ENCODE assay signal across 8 cellular contexts in the genomic region with DNA sequence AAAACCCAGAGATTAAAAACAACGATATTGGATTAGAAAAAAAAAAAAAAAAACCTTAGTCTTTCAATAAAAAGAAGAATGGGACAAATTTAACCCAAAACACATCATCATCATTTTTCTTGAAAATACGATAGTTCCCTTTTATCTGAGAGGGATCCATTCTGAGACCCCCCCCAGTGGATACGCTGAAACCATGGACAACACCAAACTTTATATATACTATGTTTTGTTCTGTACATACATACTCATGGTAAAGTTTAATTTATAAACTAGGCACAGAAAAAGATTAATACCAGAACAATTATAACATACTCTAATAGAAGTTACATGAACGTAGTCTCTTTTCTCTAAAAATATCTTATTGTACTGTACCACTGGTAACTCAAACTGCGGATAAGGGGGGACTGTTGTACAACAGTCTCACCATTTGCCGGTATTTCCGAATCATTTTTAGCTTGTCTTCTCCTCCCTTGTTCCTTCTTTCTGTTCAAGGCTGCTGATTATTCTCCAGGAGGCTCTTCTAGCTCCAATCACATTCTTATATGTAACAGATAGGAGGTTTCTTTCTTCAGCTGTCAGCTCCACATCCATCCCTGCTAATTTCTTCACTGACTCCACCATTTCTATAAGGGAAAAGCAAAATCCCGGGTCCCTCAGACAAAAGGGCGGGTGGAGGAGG. TPM values are rescaled to one million over a fixed set of nuclear protein-coding genes. Genes with fewer than 3 reads are reported as not detected.
DNase-seq lines count a peak whose midpoint lies in the region; TF ChIP-seq lines count a peak whose summit lies in the region.

No MANE protein-coding gene starts in this region.

- no peaks in the 10 kb centered on the region for H3K36me3 ChIP-seq in Caco-2 (ENCODE audit: control insufficient read depth, insufficient read depth, low read length)
- H3K36me3 ChIP-seq in esophagus squamous epithelium: peaks cover 0 to 30% (median 0%) of the 10 kb centered on the region in 3 donors
- no peaks in the 10 kb centered on the region for H3K36me3 ChIP-seq in parathyroid adenoma (ENCODE audit: control insufficient read depth, insufficient read depth, low read length)

- H3K27ac ChIP-seq in esophagus squamous epithelium (peak overlapping the region; percentile 72 to 93 (median 84)), parathyroid adenoma (peak overlapping the region; percentile 92)

- H3K9ac ChIP-seq in parathyroid adenoma: peak overlapping the region; percentile 70

- TF ChIP-seq CTCF in Caco-2 (IDR thresholded peaks at IDR 0.05; ENCODE audit: insufficient read depth in 1 of 2, low read depth in 1 of 2, low read length in 1 of 2, severe bottlenecking in 1 of 2, unreplicated experiment in 1 of 2) (no peak), esophagus squamous epithelium (IDR thresholded peaks at IDR 0.05) (no peak), parathyroid adenoma (IDR thresholded peaks at IDR 0.05) (no peak), GM10266 (IDR thresholded peaks at IDR 0.05; ENCODE audit: control insufficient read depth, insufficient read depth, low read depth, missing control alignments) (no peak)

- peaks cover 6% of the 10 kb centered on the region for H3K36me3 Mint-ChIP-seq in Caco-2 (ENCODE audit: insufficient read depth, unreplicated experiment)

- H3K27me3 ChIP-seq in Caco-2 (replicated peaks; ENCODE audit: control insufficient read depth, insufficient read depth, low read length): no peaks in the 10 kb centered on the region
- H3K27me3 ChIP-seq in esophagus squamous epithelium: no peaks in the 10 kb centered on the region
- no peaks in the 10 kb centered on the region for H3K27me3 ChIP-seq in parathyroid adenoma (ENCODE audit: control insufficient read depth, insufficient read depth, low read length)

- no peak overlapping the region for H3K4me2 ChIP-seq in parathyroid adenoma (ENCODE audit: low read length)

- H3K4me3 Mint-ChIP-seq in Caco-2 (ENCODE audit: unreplicated experiment): peak overlapping the region; percentile 79

- peaks cover 13% of the 10 kb centered on the region for H3K79me2 ChIP-seq in parathyroid adenoma

- WGBS in esophagus squamous epithelium, 2 donors: 67 to 78% methylated on average over 7 to 8 of the region's 9 CpGs

- TF ChIP-seq POLR2A in esophagus squamous epithelium (IDR thresholded peaks at IDR 0.05): no peak

- CTCF ChIA-PET in Caco-2 (lab: Charles Lee): interaction anchor here (0.7 to 1.2 kb wide), 3 partner anchors 101 to 209 kb away, joined by 3 to 6 read pairs (median 5); no protein-coding TSS in a partner anchor

- in situ Hi-C loops in KBM-7 (cut with MboI; ENCODE audit: low pct_unique_long_range_greater_than_20kb, low sequenced_read_pairs): loop anchor here (25.0 kb wide), 1 partner anchor 204 kb away; no protein-coding TSS in a partner anchor

- no peaks in the 10 kb centered on the region for H3K9me3 ChIP-seq in Caco-2
- H3K9me3 ChIP-seq in esophagus squamous epithelium: no peaks in the 10 kb centered on the region
- H3K9me3 ChIP-seq in parathyroid adenoma (ENCODE audit: control insufficient read depth, low read length): no peaks in the 10 kb centered on the region

- H3K9me3 Mint-ChIP-seq in Caco-2 (ENCODE audit: unreplicated experiment): no peaks in the 10 kb centered on the region

- H3K27ac Mint-ChIP-seq in Caco-2 (ENCODE audit: unreplicated experiment): peak overlapping the region; percentile 76

- BruUV-seq in Caco-2 (replicated peaks; lab: Mats Ljungman, UMichigan): TSS peak; percentile 64

- peak overlapping the region; percentile 74 for H3K4me3 ChIP-seq in Caco-2 (ENCODE audit: low read depth, low read length)
- peak overlapping the region; percentile 46 to 86 (median 64) for H3K4me3 ChIP-seq in esophagus squamous epithelium
- peak overlapping the region; percentile 40 for H3K4me3 ChIP-seq in parathyroid adenoma (ENCODE audit: low read depth, low read length)

- peak overlapping the region; percentile 98 for H2AFZ ChIP-seq in parathyroid adenoma

- no peaks in the 10 kb centered on the region for H3K27me3 Mint-ChIP-seq in Caco-2 (ENCODE audit: insufficient read depth, unreplicated experiment)

- H3K4me1 Mint-ChIP-seq in Caco-2 (ENCODE audit: low read depth, unreplicated experiment): peaks cover 18% of the 10 kb centered on the region

- DNase-seq in Caco-2: no peak
- DNase-seq in RKO (ENCODE audit: low spot score): peak; percentile 35
- no peak for DNase-seq in esophagus squamous epithelium (lab: John Stamatoyannopoulos, UW)
- no peak for DNase-seq in occipital lobe (lab: John Stamatoyannopoulos, UW)
- DNase-seq in GM10266 (ENCODE audit: extremely low spot score): no peak
- DNase-seq in KBM-7: no peak
- DNase-seq in foreskin melanocyte: no peak

- POLR2A ChIA-PET in Caco-2 (lab: Charles Lee): interaction anchor here (0.7 kb wide), 1 partner anchor 200 kb away, joined by 21 read pairs; no protein-coding TSS in a partner anchor

- intact Hi-C loops in Caco-2 (cut with micrococcal nuclease; ENCODE audit: unreplicated experiment): loop anchor here (10.0 kb wide), 1 partner anchor 83 kb away; a partner anchor contains a TSS
- intact Hi-C loops in esophagus squamous epithelium (cut with DNase I): no loop called here

- H3K4me1 ChIP-seq in Caco-2 (no peaks in the 10 kb centered on the region; the same call in 1 of the 2 replicates), esophagus squamous epithelium (peaks cover 0 to 16% (median 4%) of the 10 kb centered on the region in 3 donors), parathyroid adenoma (no peaks in the 10 kb centered on the region)

RNA-seq across cellular contexts. Expression of a gene that starts 37.0 kb away (rescaled TPM):
- total RNA-seq in Caco-2 (2022) (0.64 TPM in 1 of 2 replicates, not detected in the other), esophagus squamous epithelium (10 to 100 TPM; 19.7 to 27.1 (median 21.9) TPM), occipital lobe (2.2 TPM)
